ENCODE assay signal across 14 cellular contexts in genomic region chr6:31060162-31060561, GRCh38. TPM values are rescaled to one million over a fixed set of nuclear protein-coding genes. Genes with fewer than 3 reads are reported as not detected.
DNase-seq lines count a peak whose midpoint lies in the region; ATAC-seq and TF ChIP-seq lines count a peak whose summit lies in the region.
"Had no signal": no experiment of that assay in that cellular context is flagged by ENCODE, and none has a peak within 500 bp of the region (broad histone marks: within the 10 kb centered on the region; RNA-seq: fewer than 3 reads in every experiment).

No MANE protein-coding gene starts in this region.

- no peak overlapping the region for H2BK15ac ChIP-seq in IMR-90 (ENCODE audit: low read depth, low read length)

- no peak for DNase-seq in IMR-90
- peak; percentile 22 for DNase-seq in RKO (ENCODE audit: low spot score)
- DNase-seq in renal cortical epithelial cell (ENCODE audit: low read depth) = peak; percentile 32
- no peak for DNase-seq in colonic mucosa
- no peak for DNase-seq in activated naive CD4-positive, alpha-beta T cell (lab: John Stamatoyannopoulos, UW)
- DNase-seq in HFFc6 = no peak
- DNase-seq: ACHN; CD4-positive, CD25-positive, alpha-beta regulatory T cell; DMS 273 treated with DMSO at 0.1 percent for 48 hours; GOT3; H9 had no signal

- H3K9me3 ChIP-seq in IMR-90 (ENCODE audit: control insufficient read depth, insufficient read depth, low read length) = no peaks in the 10 kb centered on the region
- no peaks in the 10 kb centered on the region for H3K9me3 ChIP-seq in esophagus (ENCODE audit: control insufficient read depth in 2 of 2, insufficient read depth in 1 of 2, low read depth in 1 of 2, low read length in 1 of 2)
- H3K9me3 ChIP-seq in colonic mucosa = no peaks in the 10 kb centered on the region

- H3K4me1 Mint-ChIP-seq in HFFc6 (ENCODE audit: low read depth) = peaks cover 21% of the 10 kb centered on the region
- H3K4me1 Mint-ChIP-seq: CD4-positive, CD25-positive, alpha-beta regulatory T cell had no signal

- POLR2A ChIA-PET in IMR-90 (lab: Charles Lee; ENCODE audit: unreplicated experiment) = no interaction called here

- no peak overlapping the region for H3K4ac ChIP-seq in IMR-90 (ENCODE audit: low read depth, low read length)

- H4K91ac ChIP-seq in IMR-90 (ENCODE audit: insufficient read depth, low read depth, low read length) = no peak overlapping the region

- no peaks in the 10 kb centered on the region for H3K36me3 Mint-ChIP-seq in HFFc6 (ENCODE audit: low read depth)
- H3K36me3 Mint-ChIP-seq: CD4-positive, CD25-positive, alpha-beta regulatory T cell had no signal

- H4K5ac ChIP-seq in IMR-90 (ENCODE audit: low read depth, low read length) = no peak overlapping the region

- H2BK120ac ChIP-seq in IMR-90 (ENCODE audit: low read depth, low read length) = no peak overlapping the region

- H3K27me3 ChIP-seq in IMR-90 (ENCODE audit: control insufficient read depth, insufficient read depth, low read length) (peaks cover 10% of the 10 kb centered on the region), esophagus (ENCODE audit: control insufficient read depth in 1 of 2, insufficient read depth in 2 of 2, low read length in 2 of 2) (no peaks in the 10 kb centered on the region), colonic mucosa (no peaks in the 10 kb centered on the region)
- H3K27me3 ChIP-seq: BLaER1 treated with 17β-estradiol and CSF1 and Interleukin-3, amounts not matched to agents 10 nM and 100 nM had no signal

- no peak overlapping the region for H2AK9ac ChIP-seq in IMR-90 (replicated peaks; ENCODE audit: low read depth, low read length, poor library complexity)

- no peak overlapping the region for H2AFZ ChIP-seq in IMR-90 (replicated peaks; ENCODE audit: low read length, poor library complexity)

- peaks cover 3% of the 10 kb centered on the region; the same call in 1 of the 2 replicates for H4K20me1 ChIP-seq in IMR-90 (ENCODE audit: insufficient read depth, low read length)
- H4K20me1 ChIP-seq: BLaER1 treated with 17β-estradiol and CSF1 and Interleukin-3, amounts not matched to agents 10 nM and 100 nM had no signal

- CTCF ChIA-PET in IMR-90 (lab: Yijun Ruan, JAX) = interaction anchor here (1.1 kb wide), 1 partner anchor 144 kb away, joined by 4 read pairs; no protein-coding TSS in a partner anchor

- no peak for ATAC-seq in IMR-90 (ENCODE audit: low read depth)

- intact Hi-C loops in IMR-90 (cut with micrococcal nuclease) (no loop called here), colonic mucosa (cut with DNase I) (no loop called here)

- H3K9ac ChIP-seq in IMR-90 (ENCODE audit: low read depth, low read length) (no peak overlapping the region), colonic mucosa (ENCODE audit: low read depth in 2 of 2, low read length in 2 of 2) (no peak overlapping the region)
- H3K9ac ChIP-seq: BLaER1 treated with 17β-estradiol and CSF1 and Interleukin-3, amounts not matched to agents 10 nM and 100 nM had no signal

- H3K9me3 Mint-ChIP-seq in HFFc6 = no peaks in the 10 kb centered on the region
- H3K9me3 Mint-ChIP-seq: H9 had no signal

- no peak overlapping the region for H2BK5ac ChIP-seq in IMR-90 (ENCODE audit: low read depth, low read length, poor library complexity, severe bottlenecking)

- H3K4me2 ChIP-seq in IMR-90 (ENCODE audit: low read depth, low read length) = no peak overlapping the region
- H3K4me2 ChIP-seq: BLaER1 treated with 17β-estradiol and CSF1 and Interleukin-3, amounts not matched to agents 10 nM and 100 nM had no signal

- H4K8ac ChIP-seq in IMR-90 (ENCODE audit: low read depth in 2 of 2, low read length in 2 of 2) = no peak overlapping the region

- H3K9me1 ChIP-seq in IMR-90 (ENCODE audit: insufficient read depth, low read length) = peaks cover 10% of the 10 kb centered on the region

- no peaks in the 10 kb centered on the region for H3K79me1 ChIP-seq in IMR-90 (ENCODE audit: low read depth in 1 of 2, low read length in 2 of 2)

- H3K27ac ChIP-seq in IMR-90 (ENCODE audit: insufficient read depth, low read length) = no peak overlapping the region
- peak overlapping the region; percentile 7 to 55 for H3K27ac ChIP-seq in esophagus (ENCODE audit: low read depth in 2 of 2, low read length in 1 of 2)
- H3K27ac ChIP-seq in colonic mucosa = no peak overlapping the region
- H3K27ac ChIP-seq: BLaER1 treated with 17β-estradiol and CSF1 and Interleukin-3, amounts not matched to agents 10 nM and 100 nM had no signal

- no peak overlapping the region for H3K14ac ChIP-seq in IMR-90 (replicated peaks; ENCODE audit: low read depth, low read length)

- H3K4me1 ChIP-seq in IMR-90 (ENCODE audit: control insufficient read depth, insufficient read depth, low read length) = peaks cover 11% of the 10 kb centered on the region
- H3K4me1 ChIP-seq in esophagus (ENCODE audit: control insufficient read depth in 2 of 2, insufficient read depth in 2 of 2, low read length in 1 of 2) = peaks cover 0 to 9% of the 10 kb centered on the region in 2 donors
- H3K4me1 ChIP-seq in colonic mucosa = no peaks in the 10 kb centered on the region

- no peak for TF ChIP-seq RAD21 in IMR-90 (IDR thresholded peaks at IDR 0.05; ENCODE audit: low read length)

- no peak overlapping the region for H3K23ac ChIP-seq in IMR-90 (ENCODE audit: low read depth, low read length)

- H3K18ac ChIP-seq in IMR-90 (ENCODE audit: low read depth, low read length) = no peak overlapping the region

- no peak for TF ChIP-seq CTCF in IMR-90 (conservative IDR thresholded peaks at IDR 0.05; ENCODE audit: low read depth, low read length)
- TF ChIP-seq CTCF in colonic mucosa (IDR thresholded peaks at IDR 0.05) = no peak
- no peak for TF ChIP-seq CTCF in HFFc6 (IDR thresholded peaks at IDR 0.05)

- dilution Hi-C loops in IMR-90 (cut with HindIII; ENCODE audit: low sequenced_read_pairs, unreplicated experiment) = no loop called here

- BruUV-seq in IMR-90 (replicated peaks; lab: Mats Ljungman, UMichigan) = no TSS peak

- no peak overlapping the region for H2BK20ac ChIP-seq in IMR-90 (ENCODE audit: low read depth, low read length)

- H3K56ac ChIP-seq in IMR-90 (ENCODE audit: extremely low read depth, insufficient read depth, low read length) = no peak overlapping the region

- WGBS in IMR-90 (ENCODE audit: extremely low coverage in 2 of 2, insufficient read length in 1 of 2), 2 experiments = 86% methylated on average over 1 of the region's 8 CpGs; no CpG with 5 or more reads in 1 of the 2 experiments
- WGBS in esophagus, 2 donors = 83 to 90% methylated on average over 8 of the region's 8 CpGs

- in situ Hi-C loops in IMR-90 (cut with MboI; ENCODE audit: low sequenced_read_pairs) = no loop called here

- peaks cover 10% of the 10 kb centered on the region for H3K27me3 Mint-ChIP-seq in HFFc6 (ENCODE audit: insufficient read depth)

- TF ChIP-seq POLR2A in IMR-90 (IDR thresholded peaks at IDR 0.05; ENCODE audit: low read depth, low read length) = no peak

- H3K36me3 ChIP-seq in IMR-90 (ENCODE audit: control insufficient read depth, insufficient read depth, low read length) = no peaks in the 10 kb centered on the region
- H3K36me3 ChIP-seq in esophagus (ENCODE audit: control insufficient read depth in 2 of 2, insufficient read depth in 2 of 2, low read length in 1 of 2) = no peaks in the 10 kb centered on the region
- no peaks in the 10 kb centered on the region for H3K36me3 ChIP-seq in colonic mucosa

- H3K27ac Mint-ChIP-seq in HFFc6 = no peak overlapping the region
- H3K27ac Mint-ChIP-seq: CD4-positive, CD25-positive, alpha-beta regulatory T cell; H9 had no signal

- peak overlapping the region; percentile 70 for H2AK5ac ChIP-seq in IMR-90 (ENCODE audit: low read depth, low read length)

- no peak overlapping the region for H3K4me3 Mint-ChIP-seq in HFFc6
- H3K4me3 Mint-ChIP-seq: CD4-positive, CD25-positive, alpha-beta regulatory T cell; H9 had no signal

- H3K4me3 ChIP-seq in IMR-90 (ENCODE audit: insufficient read depth, low read depth, low read length) (no peak overlapping the region), esophagus (ENCODE audit: low read depth in 1 of 2, low read length in 2 of 2) (no peak overlapping the region), colonic mucosa (no peak overlapping the region)
- H3K4me3 ChIP-seq: BLaER1 treated with 17β-estradiol and CSF1 and Interleukin-3, amounts not matched to agents 10 nM and 100 nM had no signal

TF ChIP-seq in IMR-90, 13 proteins besides CTCF, POLR2A, EP300 and RAD21 (continues in another document):
- TF ChIP-seq BHLHE40 (IDR thresholded peaks at IDR 0.05; ENCODE audit: low read depth, low read length) (no peak), USF2 (IDR thresholded peaks at IDR 0.05; ENCODE audit: low read depth, low read length) (no peak)

RNA-seq across cellular contexts. Expression of gene MUC22, which starts 49.9 kb away (rescaled TPM):
- total RNA-seq in IMR-90 (2012; rRNA removed) (not detected in 2 replicates), renal cortical epithelial cell (0.15 TPM in 1 of 2 replicates, not detected in the other), colonic mucosa (not detected)
- polyA plus RNA-seq in IMR-90 (2012; rRNA removed) (0.02 TPM in 1 of 2 replicates, not detected in the other), esophagus (1 to 10 TPM; 2.4 to 5.8 TPM)
- polyA plus RNA-seq in IMR-90 (2012; cell fraction: cytosol; rRNA removed) = under 0.01 and 0.04 TPM in 2 replicates
- not detected in 2 replicates for polyA plus RNA-seq in IMR-90 (2012; cell fraction: nucleus; rRNA removed; ENCODE audit: low replicate concordance)
- not detected for total RNA-seq in HFFc6 (2021; fragmentation: NEBNext Ultra II Directional; extraction: Animal tissue kit (Norgen Biotek cat#: 25700))
- total RNA-seq: CD4-positive, CD25-positive, alpha-beta regulatory T cell; H9; HT1080 had no signal
- polyA plus RNA-seq: CD4-positive, CD25-positive, alpha-beta regulatory T cell had no signal

RNA-seq across cellular contexts. Expression of gene C6orf15, which starts 52.2 kb away (rescaled TPM):
- total RNA-seq in IMR-90 (2012; rRNA removed) (not detected in 2 replicates), renal cortical epithelial cell (1.4 TPM in 1 of 2 replicates, not detected in the other), colonic mucosa (not detected)
- polyA plus RNA-seq in IMR-90 (2012; rRNA removed) (not detected in 2 replicates), esophagus (under 1 TPM in 1 of 2 donors, not detected in 1; 0.08 TPM)
- not detected in 2 replicates for polyA plus RNA-seq in IMR-90 (2012; cell fraction: cytosol; rRNA removed)
- polyA plus RNA-seq in IMR-90 (2012; cell fraction: nucleus; rRNA removed; ENCODE audit: low replicate concordance) = not detected in 2 replicates
- not detected for total RNA-seq in HFFc6 (2021; fragmentation: NEBNext Ultra II Directional; extraction: Animal tissue kit (Norgen Biotek cat#: 25700))
- total RNA-seq: CD4-positive, CD25-positive, alpha-beta regulatory T cell; H9; HT1080 had no signal
- polyA plus RNA-seq: CD4-positive, CD25-positive, alpha-beta regulatory T cell had no signal

RNA-seq across cellular contexts. Expression of gene PSORS1C1, which starts 54.4 kb away (rescaled TPM):
- 0.28 and 0.36 TPM in 2 replicates for total RNA-seq in IMR-90 (2012; rRNA removed)
- polyA plus RNA-seq in IMR-90 (2012; rRNA removed) = 1.1 and 2.1 TPM in 2 replicates
- 0.26 and 0.35 TPM in 2 replicates for polyA plus RNA-seq in IMR-90 (2012; cell fraction: cytosol; rRNA removed)
- 3.6 and 6.3 TPM in 2 replicates for polyA plus RNA-seq in IMR-90 (2012; cell fraction: nucleus; rRNA removed; ENCODE audit: low replicate concordance)
- 1 to 10 TPM in 1 of 2 donors, under 1 TPM in 1; 1.00 to 4.3 TPM for polyA plus RNA-seq in esophagus
- total RNA-seq in renal cortical epithelial cell = 1.0 and 5.1 TPM in 2 replicates
- 1 to 10 TPM; 2.2 to 5.6 TPM for total RNA-seq in colonic mucosa
- 1 to 10 TPM; 2.1 to 4.4 (median 3.5) TPM for total RNA-seq in HFFc6 (2021; fragmentation: NEBNext Ultra II Directional; extraction: Animal tissue kit (Norgen Biotek cat#: 25700))
- total RNA-seq: CD4-positive, CD25-positive, alpha-beta regulatory T cell had no signal
- polyA plus RNA-seq: CD4-positive, CD25-positive, alpha-beta regulatory T cell had no signal

Comparison
In these comparisons a context has a peak if more than half of its experiments do, and no peak if none do; other contexts are left out.
1. DNase-seq: peak in RKO (single experiment) and renal cortical epithelial cell (single experiment); none in IMR-90 (single experiment), colonic mucosa (single experiment), activated naive CD4-positive, alpha-beta T cell (0 of 4) and HFFc6 (single experiment).
2. H3K27ac ChIP-seq: peak in esophagus (2 of 2); none in IMR-90 (single experiment) and colonic mucosa (single experiment).